Comparison of ENCODE assay signal across 1 cellular context in the genomic region with DNA sequence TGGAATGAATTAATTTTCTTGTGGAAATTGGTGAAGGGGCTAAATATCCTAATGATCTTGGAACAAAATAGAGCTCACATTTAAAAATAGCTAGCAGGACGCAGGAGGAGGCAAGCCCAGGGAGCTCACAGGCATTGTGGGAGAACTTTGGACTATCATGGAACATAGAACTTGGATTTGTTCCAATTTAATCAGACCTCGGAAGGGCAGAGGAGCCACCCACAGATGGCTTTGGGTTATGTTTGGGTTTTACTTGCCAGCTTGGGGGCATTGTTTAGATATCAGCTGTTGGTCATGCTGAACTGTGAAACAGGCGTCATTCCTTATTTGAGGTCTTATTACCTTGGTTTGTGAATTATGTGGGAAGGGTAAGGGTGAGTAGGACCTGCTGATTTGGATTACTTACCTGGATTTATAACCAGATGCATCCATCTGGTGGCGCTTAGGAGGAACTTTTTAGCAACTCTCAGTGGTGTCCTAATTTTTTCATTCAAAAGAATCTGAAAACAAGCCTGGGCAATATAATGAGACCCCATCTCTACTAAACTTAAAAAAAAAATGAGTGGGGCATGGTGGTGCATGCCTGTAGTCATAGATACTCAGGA.
TF ChIP-seq lines count a peak whose summit lies in the region.

No MANE protein-coding gene starts in this region.

TF ChIP-seq in A549, 52 proteins besides CTCF, POLR2A, EP300 and RAD21:
- TF ChIP-seq JUNB (IDR thresholded peaks at IDR 0.05) = no peak
- TF ChIP-seq HDAC2 (IDR thresholded peaks at IDR 0.05) = no peak
- no peak for TF ChIP-seq HOXA7 (CRISPR knock-in tag; IDR thresholded peaks at IDR 0.05)
- TF ChIP-seq, protein P1, sequence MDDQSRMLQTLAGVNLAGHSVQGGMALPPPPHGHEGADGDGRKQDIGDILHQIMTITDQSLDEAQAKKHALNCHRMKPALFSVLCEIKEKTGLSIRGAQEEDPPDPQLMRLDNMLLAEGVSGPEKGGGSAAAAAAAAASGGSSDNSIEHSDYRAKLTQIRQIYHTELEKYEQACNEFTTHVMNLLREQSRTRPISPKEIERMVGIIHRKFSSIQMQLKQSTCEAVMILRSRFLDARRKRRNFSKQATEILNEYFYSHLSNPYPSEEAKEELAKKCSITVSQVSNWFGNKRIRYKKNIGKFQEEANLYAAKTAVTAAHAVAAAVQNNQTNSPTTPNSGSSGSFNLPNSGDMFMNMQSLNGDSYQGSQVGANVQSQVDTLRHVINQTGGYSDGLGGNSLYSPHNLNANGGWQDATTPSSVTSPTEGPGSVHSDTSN (IDR thresholded peaks at IDR 0.05) = no peak
- no peak for TF ChIP-seq EHMT2 (IDR thresholded peaks at IDR 0.05; ENCODE audit: low read depth)
- no peak for TF ChIP-seq CBX2 (IDR thresholded peaks at IDR 0.05; ENCODE audit: borderline replicate concordance, low read depth)
TF ChIP-seq in A549: peak in this region for 0.
